In the genomic region with DNA sequence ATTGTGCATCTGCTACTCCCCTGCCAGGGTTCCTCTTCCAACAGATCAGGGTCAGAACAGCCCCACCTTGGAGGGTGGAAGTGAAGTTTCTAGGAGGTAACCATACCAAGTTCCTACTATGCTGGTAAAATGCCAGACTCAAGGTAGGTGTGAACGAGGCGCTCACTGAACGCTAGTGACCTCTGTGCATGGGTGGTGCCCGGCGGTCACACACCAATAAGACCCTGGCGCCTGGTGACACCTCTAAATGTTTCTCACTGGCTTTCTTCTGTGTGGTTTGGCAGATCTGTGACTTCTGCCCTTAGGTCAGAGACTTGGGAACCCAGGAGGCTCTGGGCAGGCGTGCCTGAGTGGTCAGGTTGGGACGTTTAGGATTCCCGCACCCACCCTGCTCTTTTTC, we compare ENCODE assay signal across 21 cellular contexts. TPM values are rescaled to one million over a fixed set of nuclear protein-coding genes. Genes with fewer than 3 reads are reported as not detected.
"Had no signal": no experiment of that assay in that cellular context is flagged by ENCODE, and none has a peak within 500 bp of the region (broad histone marks: within the 10 kb centered on the region; RNA-seq: fewer than 3 reads in every experiment).

No MANE protein-coding gene starts in this region.

- H3K36me3 ChIP-seq: ovary, right atrium auricular region had no signal

- H3K4me3 ChIP-seq: lower lobe of right lung, ovary, right atrium auricular region, right lobe of liver, suprapubic skin, thoracic aorta, tibial nerve, upper lobe of left lung, vagina had no signal

- H3K27ac ChIP-seq: lower lobe of right lung, ovary, right atrium auricular region, right lobe of liver, suprapubic skin, tibial nerve, upper lobe of left lung, vagina had no signal

- H3K4me1 ChIP-seq: lower lobe of right lung, right atrium auricular region, right lobe of liver, suprapubic skin, tibial nerve, upper lobe of left lung, vagina had no signal

- ATAC-seq: naive thymus-derived CD4-positive, alpha-beta T cell; natural killer cell treated with Interleukin-12 subunit alpha and Interleukin-12 subunit beta and Interleukin-15 and Interleukin-18, amount 100 ng/mL, for 72 hours; stimulated activated naive B cell treated with anti-CD40 and anti-IgM and Interleukin-4, amounts not matched to agents 10 μg/mL and 1 μg/mL and 100 μg/mL, for 72 hours; stimulated activated naive CD8-positive, alpha-beta T cell treated with anti-CD3 and anti-CD28 coated beads, Interleukin-15, Interleukin-2, amounts not matched to agents 100 U/mL and 50 U/mL, for 24 hours had no signal

- DNase-seq: hippocampal formation; lower lobe of right lung; mammary epithelial cell; mesenchymal stem cell; naive thymus-derived CD4-positive, alpha-beta T cell; ovary; right lobe of liver; stimulated activated CD4-positive, alpha-beta T cell treated with anti-CD3 and anti-CD28 coated beads, Interleukin-12 subunit alpha, Interleukin-12 subunit beta, amount 100 ng/mL, for 4 hours; stimulated activated CD4-positive, alpha-beta T cell treated with anti-CD3 and anti-CD28 coated beads, Interleukin-15, amount 100 ng/mL, for 24 hours; stimulated activated CD4-positive, alpha-beta T cell treated with anti-CD3 and anti-CD28 coated beads, Interleukin-2, amount 100 ng/mL, for 24 hours; stimulated activated CD4-positive, alpha-beta T cell treated with anti-CD3 and anti-CD28 coated beads, Interleukin-4, amount 100 ng/mL, for 1 hour; stimulated activated naive B cell treated with anti-CD40 and anti-IgM and Interleukin-4, amounts not matched to agents 10 μg/mL and 1 μg/mL and 100 μg/mL, for 72 hours; stimulated activated naive CD8-positive, alpha-beta T cell treated with anti-CD3 and anti-CD28 coated beads, Interleukin-15, Interleukin-2, amounts not matched to agents 100 U/mL and 50 U/mL, for 24 hours; upper lobe of left lung had no signal

- H3K27me3 ChIP-seq: ovary, right atrium auricular region, right lobe of liver, suprapubic skin, tibial nerve, upper lobe of left lung, vagina had no signal

- H3K9me3 ChIP-seq: lower lobe of right lung, ovary, right lobe of liver, suprapubic skin, thoracic aorta, tibial nerve, upper lobe of left lung, vagina had no signal

RNA-seq across cellular contexts. Expression of a gene that starts 55.9 kb away (rescaled TPM):
- polyA plus RNA-seq: neural cell had no signal
